ENCODE assay signal across 22 cellular contexts in the genomic region with DNA sequence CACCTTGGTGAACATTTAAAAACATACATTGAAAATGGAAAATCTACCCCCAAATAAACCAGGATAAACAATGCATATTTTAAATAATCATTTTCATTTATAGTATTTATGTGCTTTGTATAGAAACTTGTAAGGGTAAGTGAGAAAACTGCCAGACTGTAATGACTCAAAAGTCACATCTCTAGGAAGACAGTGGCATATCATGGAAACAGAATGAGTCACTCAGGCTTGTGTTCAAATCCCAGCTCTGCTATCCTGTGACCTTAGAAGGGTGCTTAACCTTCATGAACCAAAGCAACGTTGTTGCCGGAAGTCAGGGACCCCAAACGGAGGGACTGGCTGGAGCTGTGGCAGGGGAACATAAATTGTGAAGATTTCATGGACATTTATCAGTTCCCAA.
"Had no signal": no experiment of that assay in that cellular context is flagged by ENCODE, and none has a peak within 500 bp of the region (broad histone marks: within the 10 kb centered on the region; RNA-seq: fewer than 3 reads in every experiment).

No MANE protein-coding gene starts in this region.

- ATAC-seq: effector memory CD8-positive, alpha-beta T cell; esophagus mucosa; foreskin keratinocyte; gastrocnemius medialis; gastroesophageal sphincter; heart left ventricle; heart right ventricle had no signal

- H3K27me3 Mint-ChIP-seq: dendritic cell treated with granulocyte-macrophage colony-stimulating factor and Interleukin-4, amounts not matched to agents 40 ng/mL and 50 ng/mL, for 4 days; effector memory CD8-positive, alpha-beta T cell had no signal

- DNase-seq: colonic mucosa; cortex of kidney; dermis blood vessel endothelial cell; dorsolateral prefrontal cortex; effector CD4-positive, alpha-beta T cell; effector CD8-positive, alpha-beta T cell; effector memory CD4-positive, alpha-beta T cell; effector memory CD8-positive, alpha-beta T cell; endodermal cell; erythroblast; esophagus squamous epithelium; foreskin fibroblast; foreskin keratinocyte; foreskin melanocyte; gastrocnemius medialis; glutamatergic neuron; head of caudate nucleus; heart left ventricle; heart right ventricle had no signal

- H3K4me3 Mint-ChIP-seq: dendritic cell treated with granulocyte-macrophage colony-stimulating factor and Interleukin-4, amounts not matched to agents 40 ng/mL and 50 ng/mL, for 4 days; effector memory CD8-positive, alpha-beta T cell; endodermal cell had no signal

- H3K27ac Mint-ChIP-seq: dendritic cell treated with granulocyte-macrophage colony-stimulating factor and Interleukin-4, amounts not matched to agents 40 ng/mL and 50 ng/mL, for 4 days; effector memory CD8-positive, alpha-beta T cell; endodermal cell had no signal
